In the genomic region with DNA sequence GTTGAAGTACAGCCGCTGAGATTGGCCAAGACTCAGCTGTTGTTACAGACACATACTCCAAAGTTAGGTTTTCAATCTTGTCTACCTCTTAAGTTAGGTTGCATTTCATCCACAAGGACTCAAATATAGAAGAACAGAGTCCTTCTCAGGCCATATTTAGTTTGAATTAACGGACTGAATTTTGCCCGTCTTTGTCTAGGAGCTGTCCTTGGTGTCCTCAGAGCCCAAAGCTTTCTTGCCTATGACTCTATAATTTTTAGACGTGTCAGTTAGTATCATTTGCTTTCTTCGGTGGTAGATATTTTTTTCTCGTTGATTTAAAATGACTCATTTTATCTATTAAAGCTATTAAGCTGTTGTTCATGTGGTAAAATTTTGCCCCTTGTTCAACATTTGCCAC, we compare ENCODE assay signal across 11 cellular contexts.
"Had no signal": no experiment of that assay in that cellular context is flagged by ENCODE, and none has a peak within 500 bp of the region (broad histone marks: within the 10 kb centered on the region; RNA-seq: fewer than 3 reads in every experiment).

No MANE protein-coding gene starts in this region.

- FAIRE-seq: H1, H54 had no signal

- H3K36me3 ChIP-seq: HAP-1 had no signal

- H3K27ac ChIP-seq: GM23248 had no signal

- H3K4me3 ChIP-seq: GM23248, GM23338, HAP-1 had no signal

- H3K9ac ChIP-seq: GM23248 had no signal

- H3K4me2 ChIP-seq: GM23338 had no signal

- ATAC-seq: GM23338, HCT116 had no signal

- H2AFZ ChIP-seq: GM23248, GM23338 had no signal

- H3K9me3 ChIP-seq: HAP-1 had no signal

- H3K4me1 ChIP-seq: HAP-1 had no signal

- DNase-seq: GM23248, GOT3, H7, H9, HCEC 1CT, HFFc6 had no signal
